In genomic region chr5:139675213-139675612, GRCh38 we compare ENCODE assay signal across 17 cellular contexts. TPM values are rescaled to one million over a fixed set of nuclear protein-coding genes. Genes with fewer than 3 reads are reported as not detected.
DNase-seq lines count a peak whose midpoint lies in the region; ATAC-seq, FAIRE-seq and TF ChIP-seq lines count a peak whose summit lies in the region.
"Had no signal": no experiment of that assay in that cellular context is flagged by ENCODE, and none has a peak within 500 bp of the region (broad histone marks: within the 10 kb centered on the region; RNA-seq: fewer than 3 reads in every experiment).

No MANE protein-coding gene starts in this region.

- TF ChIP-seq EP300 in HepG2 (IDR thresholded peaks at IDR 0.05; ENCODE audit: low read depth in 2 of 2, low read length in 2 of 2) (no peak), HepG2 (CRISPR knock-in tag; IDR thresholded peaks at IDR 0.05; ENCODE audit: borderline replicate concordance) (no peak), sigmoid colon (IDR thresholded peaks at IDR 0.05) (no peak)

- no peak for TF ChIP-seq POLR2A in HepG2 (IDR thresholded peaks at IDR 0.05; ENCODE audit: insufficient read depth in 1 of 2, low read depth in 2 of 2, low read length in 2 of 2)
- TF ChIP-seq POLR2A in sigmoid colon (IDR thresholded peaks at IDR 0.05) = no peak

- no peak overlapping the region for H3K9ac ChIP-seq in DND-41 (ENCODE audit: low read depth, low read length)
- H3K9ac ChIP-seq in adipocyte (ENCODE audit: low read length) = peak overlapping the region; percentile 26
- no peak overlapping the region for H3K9ac ChIP-seq in HepG2 (ENCODE audit: insufficient read depth, low read depth, low read length)

- no peaks in the 10 kb centered on the region for H3K27me3 ChIP-seq in DND-41 (ENCODE audit: insufficient read depth, low read length, poor library complexity)
- no peaks in the 10 kb centered on the region for H3K27me3 ChIP-seq in adipocyte (replicated peaks; ENCODE audit: control insufficient read depth, insufficient read depth, low read length)
- H3K27me3 ChIP-seq in HepG2 (ENCODE audit: control insufficient read depth in 1 of 2, insufficient read depth in 2 of 2, low read length in 2 of 2) = no peaks in the 10 kb centered on the region
- no peaks in the 10 kb centered on the region for H3K27me3 ChIP-seq in sigmoid colon

- DNase-seq in DND-41 (no peak), adipocyte (ENCODE audit: low read depth) (no peak), HepG2 (ENCODE audit: low spot score) (no peak), sigmoid colon (no peak)
- DNase-seq in activated T-helper 2 cell treated with anti-CD3 and anti-CD28 coated beads, Interferon-gamma antibody, Interleukin-2, Interleukin-4, amounts not matched to agents 10 μg/mL and 5 μg/mL and 100 μg/mL, durations not matched to agents 14 hours and 24 hours and 36 hours (ENCODE audit: low spot score) = no peak
- DNase-seq: activated CD8-positive, alpha-beta memory T cell treated with anti-CD3 and anti-CD28 coated beads, Interleukin-2, amount 10 ng/mL, durations not matched to agents 7 days and 5 days; AML-193; effector memory CD8-positive, alpha-beta T cell; foreskin melanocyte; NCI-H1694; PC-9 had no signal

- no peak overlapping the region for H3K4me3 Mint-ChIP-seq in activated T-helper 2 cell treated with anti-CD3 and anti-CD28 coated beads, Interferon-gamma antibody, Interleukin-2, Interleukin-4, amounts not matched to agents 10 μg/mL and 5 μg/mL and 100 μg/mL, durations not matched to agents 14 hours and 24 hours and 36 hours (ENCODE audit: low read depth)
- H3K4me3 Mint-ChIP-seq: activated CD8-positive, alpha-beta memory T cell treated with anti-CD3 and anti-CD28 coated beads, Interleukin-2, amount 10 ng/mL, durations not matched to agents 7 days and 5 days; effector memory CD8-positive, alpha-beta T cell had no signal

- peaks cover 2% of the 10 kb centered on the region for H3K27me3 Mint-ChIP-seq in activated T-helper 2 cell treated with anti-CD3 and anti-CD28 coated beads, Interferon-gamma antibody, Interleukin-2, Interleukin-4, amounts not matched to agents 10 μg/mL and 5 μg/mL and 100 μg/mL, durations not matched to agents 14 hours and 24 hours and 36 hours (ENCODE audit: low read depth)
- H3K27me3 Mint-ChIP-seq: activated CD8-positive, alpha-beta memory T cell treated with anti-CD3 and anti-CD28 coated beads, Interleukin-2, amount 10 ng/mL, durations not matched to agents 7 days and 5 days; effector memory CD8-positive, alpha-beta T cell had no signal

- H3K36me3 ChIP-seq in DND-41 (ENCODE audit: insufficient read depth, low read length) (peaks cover 8% of the 10 kb centered on the region), adipocyte (ENCODE audit: control insufficient read depth, insufficient read depth, low read length, severe bottlenecking) (peaks cover 6% of the 10 kb centered on the region), HepG2 (replicated peaks in 1 of 2; ENCODE audit: control insufficient read depth in 1 of 2, insufficient read depth in 2 of 2, low read length in 2 of 2) (peaks cover 2 to 20% of the 10 kb centered on the region in 2 experiments; a peak in 4 of 5 replicates), sigmoid colon (no peaks in the 10 kb centered on the region)

- CTCF ChIA-PET in HepG2 (lab: Yijun Ruan, JAX; ENCODE audit: low intra/inter-chr PET ratio, low total read pairs) = no interaction called here

- BruUV-seq in HepG2 (replicated peaks; lab: Mats Ljungman, UMichigan) = no TSS peak

- H3K27ac ChIP-seq in DND-41 (ENCODE audit: low read length) (peak overlapping the region; percentile 54), HepG2 (ENCODE audit: extremely low read length, insufficient read depth, low read length) (no peak overlapping the region), sigmoid colon (peak overlapping the region; percentile 13 to 73 (median 63))
- H3K27ac ChIP-seq: PC-9, VCaP had no signal

- H3K9me3 Mint-ChIP-seq in activated T-helper 2 cell treated with anti-CD3 and anti-CD28 coated beads, Interferon-gamma antibody, Interleukin-2, Interleukin-4, amounts not matched to agents 10 μg/mL and 5 μg/mL and 100 μg/mL, durations not matched to agents 14 hours and 24 hours and 36 hours = no peaks in the 10 kb centered on the region
- H3K9me3 Mint-ChIP-seq: effector memory CD8-positive, alpha-beta T cell had no signal

- intact Hi-C loops in HepG2 (cut with micrococcal nuclease; ENCODE audit: unreplicated experiment) = no loop called here
- intact Hi-C loops in sigmoid colon (cut with DNase I) = no loop called here
- intact Hi-C loops in activated T-helper 2 cell treated with anti-CD3 and anti-CD28 coated beads, Interferon-gamma antibody, Interleukin-2, Interleukin-4, amounts not matched to agents 10 μg/mL and 5 μg/mL and 100 μg/mL, durations not matched to agents 14 hours and 24 hours and 36 hours (cut with micrococcal nuclease) = no loop called here

- TF ChIP-seq RAD21 in HepG2 (CRISPR knock-in tag; IDR thresholded peaks at IDR 0.05) = no peak

- H3K4me1 ChIP-seq in DND-41 (ENCODE audit: insufficient read depth, low read length) (peaks cover 31% of the 10 kb centered on the region), adipocyte (ENCODE audit: control insufficient read depth, insufficient read depth, low read length) (peaks cover 62% of the 10 kb centered on the region), HepG2 (ENCODE audit: insufficient read depth, low read length) (peaks cover 47% of the 10 kb centered on the region), sigmoid colon (peaks cover 0 to 74% (median 50%) of the 10 kb centered on the region in 4 donors)

- H3K4me3 ChIP-seq in DND-41 (ENCODE audit: low read depth in 1 of 2, low read length in 2 of 2) = no peak overlapping the region
- H3K4me3 ChIP-seq in adipocyte (ENCODE audit: low read length) = no peak overlapping the region
- H3K4me3 ChIP-seq in HepG2 (replicated peaks in 1 of 3; ENCODE audit: insufficient read depth in 1 of 3, low read depth in 2 of 3, low read length in 3 of 3) = no peak overlapping the region
- H3K4me3 ChIP-seq in sigmoid colon = no peak overlapping the region
- H3K4me3 ChIP-seq: PC-9, skin epidermis had no signal

- peaks cover 5% of the 10 kb centered on the region for H3K4me1 Mint-ChIP-seq in activated T-helper 2 cell treated with anti-CD3 and anti-CD28 coated beads, Interferon-gamma antibody, Interleukin-2, Interleukin-4, amounts not matched to agents 10 μg/mL and 5 μg/mL and 100 μg/mL, durations not matched to agents 14 hours and 24 hours and 36 hours (ENCODE audit: low read depth)

- H3K4me2 ChIP-seq in DND-41 (ENCODE audit: insufficient read depth, low read length) = no peak overlapping the region
- no peak overlapping the region for H3K4me2 ChIP-seq in HepG2 (ENCODE audit: low read depth, low read length)
- H3K4me2 ChIP-seq: PC-9 had no signal

- H2AFZ ChIP-seq in DND-41 (ENCODE audit: low read depth, low read length) (no peak overlapping the region), HepG2 (ENCODE audit: low read length) (no peak overlapping the region)
- H2AFZ ChIP-seq: PC-9 had no signal

- TF ChIP-seq CTCF in DND-41 (IDR thresholded peaks at IDR 0.05; ENCODE audit: borderline replicate concordance, extremely low read depth, low read length, poor library complexity, severe bottlenecking) (no peak), HepG2 (CRISPR knock-in tag; IDR thresholded peaks at IDR 0.05) (no peak), sigmoid colon (IDR thresholded peaks at IDR 0.05) (no peak)

- WGBS in HepG2 (ENCODE audit: low lambda C conversion rate) = 100% methylated on average over 1 of the region's 4 CpGs
- WGBS in sigmoid colon, 2 donors = 92 to 95% methylated on average over 4 of the region's 4 CpGs

- POLR2A ChIA-PET in HepG2 (lab: Yijun Ruan, JAX) = no interaction called here

- no peak overlapping the region for H3K27ac Mint-ChIP-seq in activated T-helper 2 cell treated with anti-CD3 and anti-CD28 coated beads, Interferon-gamma antibody, Interleukin-2, Interleukin-4, amounts not matched to agents 10 μg/mL and 5 μg/mL and 100 μg/mL, durations not matched to agents 14 hours and 24 hours and 36 hours
- H3K27ac Mint-ChIP-seq: activated CD8-positive, alpha-beta memory T cell treated with anti-CD3 and anti-CD28 coated beads, Interleukin-2, amount 10 ng/mL, durations not matched to agents 7 days and 5 days had no signal

- H3K36me3 Mint-ChIP-seq in activated T-helper 2 cell treated with anti-CD3 and anti-CD28 coated beads, Interferon-gamma antibody, Interleukin-2, Interleukin-4, amounts not matched to agents 10 μg/mL and 5 μg/mL and 100 μg/mL, durations not matched to agents 14 hours and 24 hours and 36 hours (ENCODE audit: low read depth) = no peaks in the 10 kb centered on the region
- H3K36me3 Mint-ChIP-seq: activated CD8-positive, alpha-beta memory T cell treated with anti-CD3 and anti-CD28 coated beads, Interleukin-2, amount 10 ng/mL, durations not matched to agents 7 days and 5 days had no signal

- H4K20me1 ChIP-seq in DND-41 (ENCODE audit: insufficient read depth, low read length) = peaks cover 28% of the 10 kb centered on the region
- H4K20me1 ChIP-seq in HepG2 (ENCODE audit: insufficient read depth, low read length) = peaks cover 53% of the 10 kb centered on the region

- in situ Hi-C loops in HepG2 (cut with HindIII; ENCODE audit: extremely low pct_ligation_motif_present, low pct_unique_long_range_greater_than_20kb) = no loop called here

- peaks cover 87% of the 10 kb centered on the region for H3K79me2 ChIP-seq in DND-41 (ENCODE audit: insufficient read depth, low read length)
- peaks cover 64% of the 10 kb centered on the region for H3K79me2 ChIP-seq in HepG2 (ENCODE audit: insufficient read depth, low read length)

- FAIRE-seq in HepG2 (lab: Jason Lieb, UNC) = no peak
- FAIRE-seq: islet of Langerhans had no signal

- no peaks in the 10 kb centered on the region for H3K9me3 ChIP-seq in DND-41 (ENCODE audit: insufficient read depth, low read length, severe bottlenecking)
- H3K9me3 ChIP-seq in adipocyte (ENCODE audit: control insufficient read depth, low read length) = no peaks in the 10 kb centered on the region
- no peaks in the 10 kb centered on the region for H3K9me3 ChIP-seq in HepG2 (ENCODE audit: low read length)
- H3K9me3 ChIP-seq in sigmoid colon = no peaks in the 10 kb centered on the region

- no peak for ATAC-seq in DND-41 (ENCODE audit: insufficient read depth, low read depth)
- ATAC-seq in HepG2 = no peak
- ATAC-seq in GM18867 (IDR thresholded peaks at IDR 0.05; ENCODE audit: unreplicated experiment) = no peak
- no peak for ATAC-seq in HG02970 (IDR thresholded peaks at IDR 0.05; ENCODE audit: low FRiP score, unreplicated experiment)
- no peak for ATAC-seq in HG02885 (IDR thresholded peaks at IDR 0.05; ENCODE audit: poor library complexity, unreplicated experiment)
- ATAC-seq: activated CD8-positive, alpha-beta memory T cell treated with anti-CD3 and anti-CD28 coated beads, Interleukin-2, amount 10 ng/mL, durations not matched to agents 7 days and 5 days; effector memory CD8-positive, alpha-beta T cell had no signal

RNA-seq across cellular contexts. Expression of gene CXXC5, which starts 27.1 kb away (rescaled TPM):
- total RNA-seq in HepG2 (2016; rRNA removed; fragmentation: Illumina TruSeq; extraction: Trizol) (30.7 and 33.0 TPM in 2 replicates), sigmoid colon (10 to 100 TPM; 16.7 to 25.3 (median 18.5) TPM)
- 7.4 and 8.6 TPM in 2 replicates for total RNA-seq in HepG2 (2016; cell fraction: cytosol; rRNA removed; fragmentation: Illumina TruSeq; extraction: Trizol; ENCODE audit: low read depth)
- 30.5 and 33.5 TPM in 2 replicates for total RNA-seq in HepG2 (2016; cell fraction: insoluble cytoplasmic fraction; rRNA removed; fragmentation: Illumina TruSeq; extraction: Trizol)
- total RNA-seq in HepG2 (2016; cell fraction: membrane; rRNA removed; fragmentation: Illumina TruSeq; extraction: Trizol) = 32.7 and 37.9 TPM in 2 replicates
- 17.6 and 21.1 TPM in 2 replicates for total RNA-seq in HepG2 (2016; cell fraction: nucleus; rRNA removed; fragmentation: Illumina TruSeq; extraction: Trizol)
- polyA plus RNA-seq in HepG2 (2011; rRNA removed) (27.9 and 32.3 TPM in 2 replicates), sigmoid colon (10 to 100 TPM; 15.7 to 30.0 (median 28.1) TPM)
- 20.7 and 35.7 TPM in 2 replicates for polyA plus RNA-seq in HepG2 (2011; cell fraction: cytosol; rRNA removed)
- 20.0 and 30.1 TPM in 2 replicates for polyA plus RNA-seq in HepG2 (2011; cell fraction: nucleus; rRNA removed)
- 21.9 and 26.2 TPM in 2 replicates for polyA plus RNA-seq in HepG2 (2012)
- polyA plus RNA-seq in HepG2 (2016; cell fraction: cytosol; fragmentation: Illumina TruSeq; extraction: Trizol; ENCODE audit: low read depth) = 7.7 and 8.6 TPM in 2 replicates
- polyA plus RNA-seq in HepG2 (2016; cell fraction: insoluble cytoplasmic fraction; fragmentation: Illumina TruSeq; extraction: Trizol; ENCODE audit: low read depth) = 46.9 and 51.9 TPM in 2 replicates
- 30.1 and 31.3 TPM in 2 replicates for polyA plus RNA-seq in HepG2 (2016; cell fraction: membrane; fragmentation: Illumina TruSeq; extraction: Trizol; ENCODE audit: low read depth)
- 39.0 and 44.0 TPM in 2 replicates for polyA plus RNA-seq in HepG2 (2016; cell fraction: nucleus; fragmentation: Illumina TruSeq; extraction: Trizol; ENCODE audit: insufficient read depth, low read depth)
- 13.2 and 63.5 TPM in 2 replicates for polyA minus RNA-seq in HepG2 (2011; rRNA and poly(A)+ RNA removed; ENCODE audit: low replicate concordance)
- 26.9 and 37.6 TPM in 2 replicates for polyA minus RNA-seq in HepG2 (2011; cell fraction: cytosol; rRNA and poly(A)+ RNA removed)
- 18.7 and 20.6 TPM in 2 replicates for polyA minus RNA-seq in HepG2 (2011; cell fraction: nucleus; rRNA and poly(A)+ RNA removed)
- total RNA-seq in activated T-helper 2 cell treated with anti-CD3 and anti-CD28 coated beads, Interferon-gamma antibody, Interleukin-2, Interleukin-4, amounts not matched to agents 10 μg/mL and 5 μg/mL and 100 μg/mL, durations not matched to agents 14 hours and 24 hours and 36 hours = 1.3 and 2.9 TPM in 2 replicates
